In genomic region chr1:59005491-59006308, GRCh38 we compare ENCODE assay signal across 10 cellular contexts.
DNase-seq lines count a peak whose midpoint lies in the region; ATAC-seq and TF ChIP-seq lines count a peak whose summit lies in the region.
"Had no signal": no experiment of that assay in that cellular context is flagged by ENCODE, and none has a peak within 500 bp of the region (broad histone marks: within the 10 kb centered on the region; RNA-seq: fewer than 3 reads in every experiment).

No MANE protein-coding gene starts in this region.

- H3F3A ChIP-seq in neural progenitor cell (ENCODE audit: low read depth): no peaks in the 10 kb centered on the region

- H3K27ac ChIP-seq in BLaER1: no peak overlapping the region
- H3K27ac ChIP-seq in neural progenitor cell: no peak overlapping the region
- H3K27ac ChIP-seq: GM23248 had no signal

- H4K20me1 ChIP-seq in BLaER1 (no peaks in the 10 kb centered on the region), neural progenitor cell (ENCODE audit: low read depth) (no peaks in the 10 kb centered on the region)

- H3K9me3 ChIP-seq in BLaER1: no peaks in the 10 kb centered on the region
- H3K9me3 ChIP-seq in neural progenitor cell (ENCODE audit: low read depth): no peaks in the 10 kb centered on the region

- H3K4me1 ChIP-seq in BLaER1: peaks cover 40% of the 10 kb centered on the region
- no peaks in the 10 kb centered on the region for H3K4me1 ChIP-seq in neural progenitor cell

- no peaks in the 10 kb centered on the region for H3K27me3 ChIP-seq in BLaER1
- H3K27me3 ChIP-seq in neural progenitor cell: peaks cover 16% of the 10 kb centered on the region

- no peaks in the 10 kb centered on the region for H3K9me3 Mint-ChIP-seq in activated T-cell treated with anti-CD3 and anti-CD28 coated beads, Interleukin-2, amount 50 U/mL, for 72 hours
- no peaks in the 10 kb centered on the region for H3K9me3 Mint-ChIP-seq in neural progenitor cell

- no peaks in the 10 kb centered on the region for H3K79me2 ChIP-seq in neural progenitor cell (ENCODE audit: low read depth)

- H2AFZ ChIP-seq in neural progenitor cell (replicated peaks): no peak overlapping the region
- H2AFZ ChIP-seq: GM23248 had no signal

- no peak overlapping the region for H3K4me3 ChIP-seq in BLaER1
- no peak overlapping the region for H3K4me3 ChIP-seq in neural progenitor cell
- H3K4me3 ChIP-seq: GM23248 had no signal

- no peaks in the 10 kb centered on the region for H3K36me3 Mint-ChIP-seq in activated T-cell treated with anti-CD3 and anti-CD28 coated beads, Interleukin-2, amount 50 U/mL, for 72 hours (ENCODE audit: insufficient read depth in 2 of 2)
- no peaks in the 10 kb centered on the region for H3K36me3 Mint-ChIP-seq in neural progenitor cell

- H3K27me3 Mint-ChIP-seq in activated T-cell treated with anti-CD3 and anti-CD28 coated beads, Interleukin-2, amount 50 U/mL, for 72 hours (ENCODE audit: low read depth): no peaks in the 10 kb centered on the region
- H3K27me3 Mint-ChIP-seq in neural progenitor cell (ENCODE audit: insufficient read depth, low read depth): no peaks in the 10 kb centered on the region

- DNase-seq in activated T-cell treated with anti-CD3 and anti-CD28 coated beads, Interleukin-2, amount 50 U/mL, for 72 hours: no peak
- DNase-seq in ecto neural progenitor cell (ENCODE audit: low spot score) (no peak), C1 segment of cervical spinal cord (lab: John Stamatoyannopoulos, UW) (no peak), neural progenitor cell (ENCODE audit: low spot score) (no peak)
- DNase-seq: caudate nucleus, GM23248 had no signal

- H3K27ac Mint-ChIP-seq in activated T-cell treated with anti-CD3 and anti-CD28 coated beads, Interleukin-2, amount 50 U/mL, for 72 hours: peak overlapping the region; percentile 52
- H3K27ac Mint-ChIP-seq in neural progenitor cell: no peak overlapping the region

- H3K36me3 ChIP-seq in BLaER1: no peaks in the 10 kb centered on the region
- no peaks in the 10 kb centered on the region for H3K36me3 ChIP-seq in neural progenitor cell

- H3K9ac ChIP-seq in BLaER1: no peak overlapping the region
- H3K9ac ChIP-seq in neural progenitor cell: no peak overlapping the region
- H3K9ac ChIP-seq: GM23248 had no signal

- ATAC-seq in GM18909 (IDR thresholded peaks at IDR 0.05; ENCODE audit: poor library complexity, unreplicated experiment) (peak; percentile 55), HG02885 (IDR thresholded peaks at IDR 0.05; ENCODE audit: poor library complexity, unreplicated experiment) (peak; percentile 60), GM18870 (IDR thresholded peaks at IDR 0.05; ENCODE audit: unreplicated experiment) (no peak)
- peak; percentile 23 to 26 for ATAC-seq in activated T-cell treated with anti-CD3 and anti-CD28 coated beads, Interleukin-2, amount 50 U/mL, for 72 hours (replicated peaks in 1 of 2)

- H3K4me3 Mint-ChIP-seq in activated T-cell treated with anti-CD3 and anti-CD28 coated beads, Interleukin-2, amount 50 U/mL, for 72 hours: peak overlapping the region; percentile 32 to 39
- H3K4me3 Mint-ChIP-seq in neural progenitor cell: no peak overlapping the region

- H3K4me2 ChIP-seq in BLaER1 (peak overlapping the region; percentile 26; the same call in 1 of the 2 replicates), neural progenitor cell (no peak overlapping the region)

- H3K4me1 Mint-ChIP-seq in activated T-cell treated with anti-CD3 and anti-CD28 coated beads, Interleukin-2, amount 50 U/mL, for 72 hours (ENCODE audit: low read depth): peaks cover 44% of the 10 kb centered on the region
- H3K4me1 Mint-ChIP-seq in neural progenitor cell: peaks cover 5% of the 10 kb centered on the region

- no peak for TF ChIP-seq CTCF in neural progenitor cell (IDR thresholded peaks at IDR 0.05)
